24 cellular contexts compared by ENCODE assay signal in the genomic region with DNA sequence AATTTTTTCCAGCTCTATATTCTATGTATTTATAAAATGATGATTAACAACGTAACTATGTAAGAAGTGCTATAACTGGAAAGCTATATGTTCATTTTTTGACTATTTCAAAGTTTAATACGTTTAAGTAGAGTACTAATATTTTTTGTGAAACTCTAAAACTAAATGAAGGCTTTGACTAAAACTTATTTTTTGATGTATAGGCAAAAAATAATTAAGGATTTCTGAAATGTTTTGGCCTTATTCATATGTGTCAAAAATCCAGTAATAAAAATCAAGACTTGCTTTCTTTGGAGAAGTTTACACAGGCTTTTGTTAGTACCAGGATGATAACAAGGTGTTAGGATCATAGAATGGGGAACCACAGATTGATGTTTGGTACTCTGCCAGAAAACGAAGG. TPM values are rescaled to one million over a fixed set of nuclear protein-coding genes. Genes with fewer than 3 reads are reported as not detected.
DNase-seq lines count a peak whose midpoint lies in the region; ATAC-seq, FAIRE-seq and TF ChIP-seq lines count a peak whose summit lies in the region.
"Had no signal": no experiment of that assay in that cellular context is flagged by ENCODE, and none has a peak within 500 bp of the region (broad histone marks: within the 10 kb centered on the region; RNA-seq: fewer than 3 reads in every experiment).

No MANE protein-coding gene starts in this region.

- H2AFZ ChIP-seq in HepG2 (ENCODE audit: low read length) = no peak overlapping the region
- H2AFZ ChIP-seq in K562 (ENCODE audit: low read depth, low read length) = no peak overlapping the region

- H3K4me2 ChIP-seq in HepG2 (ENCODE audit: low read depth, low read length) (no peak overlapping the region), K562 (ENCODE audit: insufficient read depth, low read length) (no peak overlapping the region)
- H3K4me2 ChIP-seq: BLaER1 treated with 17β-estradiol and CSF1 and Interleukin-3, amounts not matched to agents 10 nM and 100 nM had no signal

- FAIRE-seq in HepG2 (lab: Jason Lieb, UNC) (no peak), K562 (lab: Jason Lieb, UNC) (no peak)
- FAIRE-seq: GM12891, GM18507, H54 had no signal

- peaks cover 0 to 17% of the 10 kb centered on the region in 2 experiments; a peak in 2 of 5 replicates for H3K27me3 ChIP-seq in HepG2 (ENCODE audit: control insufficient read depth in 1 of 2, insufficient read depth in 2 of 2, low read length in 2 of 2)
- no peaks in the 10 kb centered on the region for H3K27me3 ChIP-seq in right lobe of liver
- no peaks in the 10 kb centered on the region for H3K27me3 ChIP-seq in K562 (ENCODE audit: control insufficient read depth in 2 of 2, insufficient read depth in 2 of 2, low read length in 2 of 2)
- H3K27me3 ChIP-seq: BE2C had no signal

- no TSS peak for BruUV-seq in HepG2 (replicated peaks; lab: Mats Ljungman, UMichigan)
- BruUV-seq in K562 (replicated peaks; lab: Mats Ljungman, UMichigan) = no TSS peak

- H4K20me1 ChIP-seq in HepG2 (ENCODE audit: insufficient read depth, low read length) (no peaks in the 10 kb centered on the region), K562 (replicated peaks; ENCODE audit: control insufficient read depth, insufficient read depth, low read length) (no peaks in the 10 kb centered on the region)
- H4K20me1 ChIP-seq: BLaER1 treated with 17β-estradiol and CSF1 and Interleukin-3, amounts not matched to agents 10 nM and 100 nM had no signal

- no peak for TF ChIP-seq RAD21 in HepG2 (CRISPR knock-in tag; IDR thresholded peaks at IDR 0.05)
- no peak for TF ChIP-seq RAD21 in K562 (CRISPR knock-in tag; conservative IDR thresholded peaks at IDR 0.05 in 1 of 2, IDR thresholded peaks at IDR 0.05 in 1 of 2)

- POLR2A ChIA-PET in HepG2 (lab: Yijun Ruan, JAX) = no interaction called here
- POLR2A ChIA-PET in K562 (lab: Yijun Ruan, JAX) = no interaction called here

- H3K9me3 ChIP-seq in HepG2 (ENCODE audit: low read length) (no peaks in the 10 kb centered on the region), right lobe of liver (no peaks in the 10 kb centered on the region), K562 (replicated peaks; ENCODE audit: control insufficient read depth, insufficient read depth, low read depth, low read length) (no peaks in the 10 kb centered on the region)
- H3K9me3 ChIP-seq: BE2C, HAP-1 had no signal

- H3K27ac ChIP-seq in HepG2 (ENCODE audit: extremely low read length, insufficient read depth, low read length) (no peak overlapping the region), right lobe of liver (no peak overlapping the region), K562 (ENCODE audit: extremely low read depth, low read depth, low read length) (no peak overlapping the region)
- H3K27ac ChIP-seq: BLaER1 treated with 17β-estradiol and CSF1 and Interleukin-3, amounts not matched to agents 10 nM and 100 nM had no signal

- TF ChIP-seq POLR2A in HepG2 (IDR thresholded peaks at IDR 0.05; ENCODE audit: insufficient read depth in 1 of 2, low read depth in 2 of 2, low read length in 2 of 2) = no peak
- no peak for TF ChIP-seq POLR2A in right lobe of liver (IDR thresholded peaks at IDR 0.05)
- TF ChIP-seq POLR2A in K562 (conservative IDR thresholded peaks at IDR 0.05) = no peak

- H3K9ac ChIP-seq in HepG2 (ENCODE audit: insufficient read depth, low read depth, low read length) = no peak overlapping the region
- H3K9ac ChIP-seq in K562 (ENCODE audit: insufficient read depth in 1 of 2, low read depth in 2 of 2, low read length in 2 of 2) = no peak overlapping the region
- H3K9ac ChIP-seq: BLaER1 treated with 17β-estradiol and CSF1 and Interleukin-3, amounts not matched to agents 10 nM and 100 nM had no signal

- peaks cover 3% of the 10 kb centered on the region for H3K9me1 ChIP-seq in K562 (ENCODE audit: control insufficient read depth, insufficient read depth, low read length)

- no peak for ATAC-seq in HepG2
- no peak for ATAC-seq in right lobe of liver
- no peak for ATAC-seq in K562

- WGBS in HepG2 (ENCODE audit: low lambda C conversion rate) = under 1% methylated on average over 3 of the region's 3 CpGs
- 44% methylated on average over 3 of the region's 3 CpGs for WGBS in right lobe of liver (ENCODE audit: insufficient coverage, low coverage, low lambda C conversion rate, missing lambda C conversion rate)
- 67% methylated on average over 3 of the region's 3 CpGs for WGBS in K562 (ENCODE audit: insufficient coverage, low coverage, missing lambda C conversion rate)

- H3K4me3 ChIP-seq in HepG2 (replicated peaks in 1 of 3; ENCODE audit: insufficient read depth in 1 of 3, low read depth in 2 of 3, low read length in 3 of 3) = no peak overlapping the region
- no peak overlapping the region for H3K4me3 ChIP-seq in right lobe of liver
- H3K4me3 ChIP-seq in K562 = no peak overlapping the region
- H3K4me3 ChIP-seq: BLaER1 treated with 17β-estradiol and CSF1 and Interleukin-3, amounts not matched to agents 10 nM and 100 nM; HAP-1 had no signal

- H3K79me2 ChIP-seq in HepG2 (ENCODE audit: insufficient read depth, low read length) = no peaks in the 10 kb centered on the region
- no peaks in the 10 kb centered on the region; the same call in 2 of the 3 replicates for H3K79me2 ChIP-seq in K562 (ENCODE audit: control insufficient read depth, insufficient read depth, low read length)

- H3K4me1 ChIP-seq in HepG2 (ENCODE audit: insufficient read depth, low read length) (no peaks in the 10 kb centered on the region), right lobe of liver (no peaks in the 10 kb centered on the region), K562 (replicated peaks in 1 of 2; ENCODE audit: control insufficient read depth in 2 of 2, insufficient read depth in 2 of 2, low read length in 2 of 2) (peaks cover 0 to 34% of the 10 kb centered on the region in 2 experiments; a peak in 4 of 5 replicates)
- H3K4me1 ChIP-seq: BE2C, HAP-1 had no signal

- no peak for DNase-seq in HepG2 (ENCODE audit: low spot score)
- DNase-seq in right lobe of liver = no peak
- DNase-seq in OCI-M1 (lab: John Stamatoyannopoulos, UW) = peak; percentile 15
- DNase-seq in K562 (ENCODE audit: extremely low read depth in 1 of 4, low spot score in 3 of 4) = peak in 1 of 4 experiments; percentile 29
- no peak for DNase-seq in iPS-NIHi7 (ENCODE audit: extremely low spot score)
- no peak for DNase-seq in activated gamma-delta T cell treated with Interleukin-2 at 50 U/mL for 16 hours
- no peak for DNase-seq in COR-L47 (lab: John Stamatoyannopoulos, UW)
- DNase-seq: ACHN; AML-193; BE2C; Calu3; CD4-positive, alpha-beta T cell; CD8-positive, alpha-beta memory T cell; DMS53; DMS79 treated with DMSO at 0.1 percent for 48 hours; GF-D8; GOT3; HFFc6 had no signal

- intact Hi-C loops in HepG2 (cut with micrococcal nuclease; ENCODE audit: unreplicated experiment) = no loop called here
- intact Hi-C loops in right lobe of liver (cut with DNase I) = no loop called here
- intact Hi-C loops in K562 (cut with micrococcal nuclease) = no loop called here

- H3K36me3 ChIP-seq in HepG2 (replicated peaks in 1 of 2; ENCODE audit: control insufficient read depth in 1 of 2, insufficient read depth in 2 of 2, low read length in 2 of 2) (no peaks in the 10 kb centered on the region), right lobe of liver (no peaks in the 10 kb centered on the region), K562 (ENCODE audit: control insufficient read depth, insufficient read depth, low read length) (no peaks in the 10 kb centered on the region)
- H3K36me3 ChIP-seq: BE2C; BLaER1 treated with 17β-estradiol and CSF1 and Interleukin-3, amounts not matched to agents 10 nM and 100 nM; HAP-1 had no signal

- in situ Hi-C loops in HepG2 (cut with HindIII; ENCODE audit: extremely low pct_ligation_motif_present, low pct_unique_long_range_greater_than_20kb) = no loop called here
- in situ Hi-C loops in K562 (cut with MboI) = no loop called here

- TF ChIP-seq CTCF in HepG2 (CRISPR knock-in tag; IDR thresholded peaks at IDR 0.05) = no peak
- TF ChIP-seq CTCF in right lobe of liver (IDR thresholded peaks at IDR 0.05) = no peak
- no peak for TF ChIP-seq CTCF in K562 (IDR thresholded peaks at IDR 0.05 in 2 of 3, conservative IDR thresholded peaks at IDR 0.05 in 1 of 3; ENCODE audit: insufficient read depth in 2 of 3, low read depth in 1 of 3, low read length in 3 of 3)

- CTCF ChIA-PET in HepG2 (lab: Yijun Ruan, JAX; ENCODE audit: low intra/inter-chr PET ratio, low total read pairs) (no interaction called here), K562 (lab: Yijun Ruan, JAX; ENCODE audit: low intra/inter-chr PET ratio) (no interaction called here)

- TF ChIP-seq EP300 in HepG2 (IDR thresholded peaks at IDR 0.05; ENCODE audit: low read depth in 2 of 2, low read length in 2 of 2) (no peak), HepG2 (CRISPR knock-in tag; IDR thresholded peaks at IDR 0.05; ENCODE audit: borderline replicate concordance) (no peak), K562 (IDR thresholded peaks at IDR 0.05; ENCODE audit: low read length) (no peak)

RNA-seq across cellular contexts. Expression of gene ZEB2, which starts 58.2 kb away (rescaled TPM):
- total RNA-seq in HepG2 (2016; rRNA removed; fragmentation: Illumina TruSeq; extraction: Trizol) (not detected in 2 replicates), right lobe of liver (10 to 100 TPM; 13.5 to 35.9 (median 21.7) TPM), K562 (2014; rRNA removed) (65.0 and 72.3 TPM in 2 replicates), K562 (2014; rRNA removed; fragmentation: Illumina TruSeq; extraction: Trizol) (87.9 and 96.2 TPM in 2 replicates), K562 (2015; rRNA removed; fragmentation: Illumina TruSeq; extraction: Trizol) (82.2 and 85.8 TPM in 2 replicates), K562 (2021) (101 and 113 TPM in 2 replicates)
- 0.09 TPM in 1 of 2 replicates, not detected in the other for total RNA-seq in HepG2 (2016; cell fraction: cytosol; rRNA removed; fragmentation: Illumina TruSeq; extraction: Trizol; ENCODE audit: low read depth)
- total RNA-seq in HepG2 (2016; cell fraction: insoluble cytoplasmic fraction; rRNA removed; fragmentation: Illumina TruSeq; extraction: Trizol) = 0.04 TPM in 1 of 2 replicates, not detected in the other
- not detected in 2 replicates for total RNA-seq in HepG2 (2016; cell fraction: membrane; rRNA removed; fragmentation: Illumina TruSeq; extraction: Trizol)
- 0.09 TPM in 1 of 2 replicates, not detected in the other for total RNA-seq in HepG2 (2016; cell fraction: nucleus; rRNA removed; fragmentation: Illumina TruSeq; extraction: Trizol)
- polyA plus RNA-seq in HepG2 (2011; rRNA removed) (0.07 and 0.10 TPM in 2 replicates), K562 (2011; rRNA removed) (66.9 and 73.3 TPM in 2 replicates), K562 (2014; fragmentation: Illumina TruSeq; extraction: Trizol) (52.2 and 57.2 TPM in 2 replicates), K562 (2014; fragmentation: Nextera tagmentation; extraction: Ambion mirVana) (10 to 100 TPM; 15.1 to 30.1 TPM), K562 (2014; rRNA removed) (46.5 and 50.2 TPM in 2 replicates)
- 0.03 and 0.05 TPM in 2 replicates for polyA plus RNA-seq in HepG2 (2011; cell fraction: cytosol; rRNA removed)
- 0.10 and 0.16 TPM in 2 replicates for polyA plus RNA-seq in HepG2 (2011; cell fraction: nucleus; rRNA removed)
- polyA plus RNA-seq in HepG2 (2012) = 0.11 TPM in 1 of 2 replicates, not detected in the other
- polyA plus RNA-seq in HepG2 (2016; cell fraction: cytosol; fragmentation: Illumina TruSeq; extraction: Trizol; ENCODE audit: low read depth) = not detected in 2 replicates
- 0.07 and 0.12 TPM in 2 replicates for polyA plus RNA-seq in HepG2 (2016; cell fraction: insoluble cytoplasmic fraction; fragmentation: Illumina TruSeq; extraction: Trizol; ENCODE audit: low read depth)
- polyA plus RNA-seq in HepG2 (2016; cell fraction: membrane; fragmentation: Illumina TruSeq; extraction: Trizol; ENCODE audit: low read depth) = not detected in 2 replicates
- not detected in 2 replicates for polyA plus RNA-seq in HepG2 (2016; cell fraction: nucleus; fragmentation: Illumina TruSeq; extraction: Trizol; ENCODE audit: insufficient read depth, low read depth)
- polyA minus RNA-seq in HepG2 (2011; rRNA and poly(A)+ RNA removed; ENCODE audit: low replicate concordance) = 0.84 and 11.3 TPM in 2 replicates
- not detected in 2 replicates for polyA minus RNA-seq in HepG2 (2011; cell fraction: cytosol; rRNA and poly(A)+ RNA removed)
- 0.13 and 0.62 TPM in 2 replicates for polyA minus RNA-seq in HepG2 (2011; cell fraction: nucleus; rRNA and poly(A)+ RNA removed)
- total RNA-seq in K562 (2011; cell fraction: chromatin; rRNA removed; ENCODE audit: low replicate concordance) = 342 and 614 TPM in 2 replicates
- total RNA-seq in K562 (2011; cell fraction: nucleolus; rRNA removed) = 113 and 153 TPM in 2 replicates
- 327 and 692 TPM in 2 replicates for total RNA-seq in K562 (2011; cell fraction: nucleoplasm; rRNA removed)
- polyA plus RNA-seq in K562 (2011; cell fraction: cytosol; rRNA removed) = 37.5 and 39.9 TPM in 2 replicates
- polyA plus RNA-seq in K562 (2011; cell fraction: nucleus; rRNA removed) = 143 and 148 TPM in 2 replicates
- polyA plus RNA-seq in K562 (2012) = 33.6 and 40.1 TPM in 2 replicates
- 369 and 399 TPM in 2 replicates for polyA minus RNA-seq in K562 (2011; rRNA and poly(A)+ RNA removed)
- 41.4 and 51.2 TPM in 2 replicates for polyA minus RNA-seq in K562 (2011; cell fraction: cytosol; rRNA and poly(A)+ RNA removed)
- polyA minus RNA-seq in K562 (2011; cell fraction: nucleus; rRNA and poly(A)+ RNA removed) = 431 and 576 TPM in 2 replicates
- total RNA-seq: G401 had no signal

Comparison
In these comparisons a context has a peak if more than half of its experiments do, and no peak if none do; other contexts are left out.
1. RNA of gene ZEB2, which starts 58.2 kb away (total RNA-seq): 65.0 to 692 TPM in K562 and 13.5 to 35.9 TPM in right lobe of liver; 0.04 to 0.09 TPM in HepG2; every median in the first group is over 10 times any median in the second.
2. Of the 241 proteins assayed by ChIP-seq in both HepG2 and K562: peak only in HepG2: MAFF and MAFK; only in K562: MAFG and NFIC; in both: none; in neither: 237.